In the genomic region with DNA sequence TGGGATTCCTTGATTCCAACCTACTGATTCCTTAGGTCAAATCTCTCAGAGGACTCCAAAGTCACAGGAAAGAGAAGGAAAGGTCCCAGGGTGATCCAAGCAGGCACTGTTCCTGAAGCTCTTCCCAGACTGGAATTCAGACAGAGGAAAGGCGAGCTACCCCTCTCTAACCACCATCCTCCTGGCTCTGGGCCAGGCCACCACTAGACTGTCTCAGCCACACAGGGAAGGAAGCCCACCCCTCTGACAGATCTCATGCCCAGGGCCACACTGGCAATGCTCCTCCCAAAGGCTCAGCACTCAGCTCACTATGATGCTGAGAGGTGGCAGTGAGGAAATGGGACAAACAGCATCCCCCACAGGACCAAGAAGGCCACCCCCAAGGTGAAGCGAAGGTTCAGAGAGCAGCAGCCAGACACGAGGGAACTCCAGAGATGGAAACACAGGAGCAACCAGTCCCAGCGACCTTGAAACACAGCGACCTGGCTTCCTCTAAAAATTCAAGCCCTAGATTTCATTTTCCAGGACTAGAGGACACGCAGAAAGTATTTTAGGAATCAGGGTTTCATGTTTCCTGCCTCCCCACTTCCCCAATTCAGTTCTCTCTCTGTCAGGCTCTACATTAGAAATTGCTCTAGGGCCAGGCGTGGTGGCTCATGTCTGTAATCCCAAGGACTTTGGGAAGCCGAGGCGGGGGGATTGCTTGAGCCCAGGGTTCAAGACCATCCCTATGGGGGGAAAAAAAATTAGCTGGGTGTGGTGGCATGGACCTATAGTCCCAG, we compare ENCODE assay signal across 13 cellular contexts. TPM values are rescaled to one million over a fixed set of nuclear protein-coding genes. Genes with fewer than 3 reads are reported as not detected.
A peak's percentile ranks its signal among the peaks of the same experiment; 100 is the strongest.
DNase-seq lines count a peak whose midpoint lies in the region; ATAC-seq and TF ChIP-seq lines count a peak whose summit lies in the region.
"Had no signal": no experiment of that assay in that cellular context is flagged by ENCODE, and none has a peak within 500 bp of the region (broad histone marks: within the 10 kb centered on the region; RNA-seq: fewer than 3 reads in every experiment).

No MANE protein-coding gene starts in this region.

- no peak for TF ChIP-seq CTCF in left ventricle myocardium inferior (IDR thresholded peaks at IDR 0.05; ENCODE audit: borderline replicate concordance)
- TF ChIP-seq CTCF in upper lobe of right lung (IDR thresholded peaks at IDR 0.05): no peak

- H3K4me1 Mint-ChIP-seq in naive B cell: peaks cover 73 to 87% (median 84%) of the 10 kb centered on the region in 3 donors
- peaks cover 5% of the 10 kb centered on the region for H3K4me1 Mint-ChIP-seq in activated T-helper 2 cell treated with anti-CD3 and anti-CD28 coated beads, Interferon-gamma antibody, Interleukin-2, Interleukin-4, amounts not matched to agents 10 μg/mL and 5 μg/mL and 100 μg/mL, durations not matched to agents 14 hours and 24 hours and 36 hours (ENCODE audit: low read depth)

- H3K27me3 Mint-ChIP-seq in naive B cell: no peaks in the 10 kb centered on the region
- H3K27me3 Mint-ChIP-seq in activated T-helper 2 cell treated with anti-CD3 and anti-CD28 coated beads, Interferon-gamma antibody, Interleukin-2, Interleukin-4, amounts not matched to agents 10 μg/mL and 5 μg/mL and 100 μg/mL, durations not matched to agents 14 hours and 24 hours and 36 hours (ENCODE audit: low read depth): no peaks in the 10 kb centered on the region

- H3K36me3 ChIP-seq in left ventricle myocardium inferior (no peaks in the 10 kb centered on the region), upper lobe of right lung (no peaks in the 10 kb centered on the region)

- H3K4me3 ChIP-seq in left ventricle myocardium inferior (no peak overlapping the region), upper lobe of right lung (no peak overlapping the region)
- H3K4me3 ChIP-seq: mucosa of descending colon, smooth muscle cell had no signal

- no peak for DNase-seq in left ventricle myocardium inferior
- DNase-seq in left cardiac atrium: no peak
- peak; percentile 49 for DNase-seq in UCSD-AML1 (lab: John Stamatoyannopoulos, UW; ENCODE audit: unreplicated experiment)
- DNase-seq in naive B cell: no peak
- DNase-seq in upper lobe of right lung: peak; percentile 43
- DNase-seq in activated T-helper 2 cell treated with anti-CD3 and anti-CD28 coated beads, Interferon-gamma antibody, Interleukin-2, Interleukin-4, amounts not matched to agents 10 μg/mL and 5 μg/mL and 100 μg/mL, durations not matched to agents 14 hours and 24 hours and 36 hours (ENCODE audit: low spot score): no peak
- DNase-seq: KG1, mucosa of descending colon, NCI-H2029 treated with DMSO at 0.1 percent for 48 hours had no signal

- intact Hi-C loops in left ventricle myocardium inferior (cut with micrococcal nuclease): no loop called here
- intact Hi-C loops in left cardiac atrium (cut with DNase I): no loop called here
- intact Hi-C loops in upper lobe of right lung (cut with DNase I): no loop called here
- intact Hi-C loops in activated T-helper 2 cell treated with anti-CD3 and anti-CD28 coated beads, Interferon-gamma antibody, Interleukin-2, Interleukin-4, amounts not matched to agents 10 μg/mL and 5 μg/mL and 100 μg/mL, durations not matched to agents 14 hours and 24 hours and 36 hours (cut with micrococcal nuclease): no loop called here

- H3K9me3 ChIP-seq in left ventricle myocardium inferior (replicated peaks) (no peaks in the 10 kb centered on the region), upper lobe of right lung (no peaks in the 10 kb centered on the region)
- H3K9me3 ChIP-seq: mucosa of descending colon had no signal

- H3K4me1 ChIP-seq in left ventricle myocardium inferior: peaks cover 80% of the 10 kb centered on the region
- H3K4me1 ChIP-seq in upper lobe of right lung: peaks cover 53% of the 10 kb centered on the region

- peak overlapping the region; percentile 72 to 92 (median 86) for H3K27ac Mint-ChIP-seq in naive B cell
- no peak overlapping the region for H3K27ac Mint-ChIP-seq in activated T-helper 2 cell treated with anti-CD3 and anti-CD28 coated beads, Interferon-gamma antibody, Interleukin-2, Interleukin-4, amounts not matched to agents 10 μg/mL and 5 μg/mL and 100 μg/mL, durations not matched to agents 14 hours and 24 hours and 36 hours

- H3K27me3 ChIP-seq in left ventricle myocardium inferior (ENCODE audit: low read depth) (no peaks in the 10 kb centered on the region), upper lobe of right lung (no peaks in the 10 kb centered on the region)

- H3K36me3 Mint-ChIP-seq in naive B cell: peaks cover 12 to 14% of the 10 kb centered on the region in 2 donors
- no peaks in the 10 kb centered on the region for H3K36me3 Mint-ChIP-seq in activated T-helper 2 cell treated with anti-CD3 and anti-CD28 coated beads, Interferon-gamma antibody, Interleukin-2, Interleukin-4, amounts not matched to agents 10 μg/mL and 5 μg/mL and 100 μg/mL, durations not matched to agents 14 hours and 24 hours and 36 hours (ENCODE audit: low read depth)

- peak overlapping the region in 7 of 8 donors; percentile 2 to 86 (median 73) for H3K4me3 Mint-ChIP-seq in naive B cell
- no peak overlapping the region for H3K4me3 Mint-ChIP-seq in activated T-helper 2 cell treated with anti-CD3 and anti-CD28 coated beads, Interferon-gamma antibody, Interleukin-2, Interleukin-4, amounts not matched to agents 10 μg/mL and 5 μg/mL and 100 μg/mL, durations not matched to agents 14 hours and 24 hours and 36 hours (ENCODE audit: low read depth)

- no peaks in the 10 kb centered on the region for H3K9me3 Mint-ChIP-seq in naive B cell
- H3K9me3 Mint-ChIP-seq in activated T-helper 2 cell treated with anti-CD3 and anti-CD28 coated beads, Interferon-gamma antibody, Interleukin-2, Interleukin-4, amounts not matched to agents 10 μg/mL and 5 μg/mL and 100 μg/mL, durations not matched to agents 14 hours and 24 hours and 36 hours: no peaks in the 10 kb centered on the region

- H3K27ac ChIP-seq in left ventricle myocardium inferior (replicated peaks) (peak overlapping the region; percentile 71), upper lobe of right lung (peak overlapping the region; percentile 40)

- ATAC-seq in left cardiac atrium (no peak), naive B cell (ENCODE audit: low read depth in 2 of 2) (no peak), upper lobe of right lung (peak; percentile 3), GM21825 (IDR thresholded peaks at IDR 0.05; ENCODE audit: unreplicated experiment) (no peak), HG03342 (IDR thresholded peaks at IDR 0.05; ENCODE audit: unreplicated experiment) (no peak)
- ATAC-seq: mucosa of descending colon, Panc1 had no signal

RNA-seq across cellular contexts. Expression of a gene that starts 18.8 kb away (rescaled TPM):
- 18.5 TPM for total RNA-seq in left ventricle myocardium inferior
- total RNA-seq in left cardiac atrium: 10 to 100 TPM; 21.2 to 21.7 TPM
- polyA plus RNA-seq in naive B cell (ENCODE audit: low read depth in 6 of 6): 10 to 100 TPM in 3 of 6 donors, 1 to 10 TPM in 2, not detected in 1; 8.5 to 16.9 (median 10.6) TPM
- total RNA-seq in upper lobe of right lung: 47.3 TPM
- 16.9 and 18.5 TPM in 2 replicates for total RNA-seq in activated T-helper 2 cell treated with anti-CD3 and anti-CD28 coated beads, Interferon-gamma antibody, Interleukin-2, Interleukin-4, amounts not matched to agents 10 μg/mL and 5 μg/mL and 100 μg/mL, durations not matched to agents 14 hours and 24 hours and 36 hours

RNA-seq across cellular contexts. Expression of a gene that starts 40.4 kb away (rescaled TPM):
- 29.3 TPM for total RNA-seq in left ventricle myocardium inferior
- total RNA-seq in left cardiac atrium: 10 to 100 TPM; 34.7 to 41.7 TPM
- polyA plus RNA-seq in naive B cell (ENCODE audit: low read depth in 6 of 6): 10 to 100 TPM; 12.6 to 50.8 (median 28.2) TPM
- total RNA-seq in upper lobe of right lung: 84.5 TPM
- total RNA-seq in activated T-helper 2 cell treated with anti-CD3 and anti-CD28 coated beads, Interferon-gamma antibody, Interleukin-2, Interleukin-4, amounts not matched to agents 10 μg/mL and 5 μg/mL and 100 μg/mL, durations not matched to agents 14 hours and 24 hours and 36 hours: 74.5 and 79.1 TPM in 2 replicates

Comparison
In these comparisons a context has a peak if more than half of its experiments do, and no peak if none do; other contexts are left out.
1. DNase-seq: peak in UCSD-AML1 (single experiment) and upper lobe of right lung (single experiment); none in left ventricle myocardium inferior (single experiment), left cardiac atrium (single experiment), naive B cell (single experiment) and activated T-helper 2 cell treated with anti-CD3 and anti-CD28 coated beads, Interferon-gamma antibody, Interleukin-2, Interleukin-4, amounts not matched to agents 10 μg/mL and 5 μg/mL and 100 μg/mL, durations not matched to agents 14 hours and 24 hours and 36 hours (single experiment).